9 cellular contexts compared by ENCODE assay signal in the genomic region with DNA sequence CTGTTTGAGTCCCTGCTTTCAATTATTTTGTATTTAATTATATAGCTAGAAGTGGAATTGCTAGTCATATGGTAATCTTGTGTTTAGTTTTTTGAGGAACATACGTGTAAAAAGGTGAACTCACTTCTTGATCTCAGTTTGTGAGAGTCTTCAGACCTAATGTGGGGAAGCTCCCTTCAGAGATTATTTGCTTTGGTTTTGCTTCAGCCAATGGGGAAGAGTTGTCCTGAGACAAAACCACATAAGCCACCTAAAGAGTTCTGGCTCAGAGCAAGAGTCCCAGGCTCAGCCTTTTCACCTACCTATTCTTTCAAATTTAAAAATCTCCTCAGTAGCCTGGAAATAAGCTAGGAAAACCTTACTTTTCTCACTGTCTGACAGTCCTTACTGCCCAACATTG.
"Had no signal": no experiment of that assay in that cellular context is flagged by ENCODE, and none has a peak within 500 bp of the region (broad histone marks: within the 10 kb centered on the region; RNA-seq: fewer than 3 reads in every experiment).

No MANE protein-coding gene starts in this region.

- H3K4me3 ChIP-seq: GM23338, K562 had no signal

- DNase-seq: H9, HCEC 1CT, IMR-90, Kasumi-1, KG1 had no signal

- H3K27ac ChIP-seq: HL-60 had no signal

- H3K4me1 Mint-ChIP-seq: GM23338, H9 had no signal

- H2AFZ ChIP-seq: GM23338 had no signal

- ATAC-seq: GM23338, HepG2, K562 had no signal

- H3K27ac Mint-ChIP-seq: GM23338, H9 had no signal

- H3K4me3 Mint-ChIP-seq: GM23338, H9 had no signal

- H3K4me2 ChIP-seq: GM23338 had no signal
